Comparison of ENCODE assay signal across 24 cellular contexts in genomic region chr7:66904063-66904593, GRCh38.
"Had no signal": no experiment of that assay in that cellular context is flagged by ENCODE, and none has a peak within 500 bp of the region (broad histone marks: within the 10 kb centered on the region; RNA-seq: fewer than 3 reads in every experiment).

No MANE protein-coding gene starts in this region.

- ATAC-seq: gastrocnemius medialis; heart left ventricle; left lobe of liver; naive thymus-derived CD4-positive, alpha-beta T cell; stimulated activated naive B cell treated with anti-CD40 and anti-IgM and Interleukin-4, amounts not matched to agents 10 μg/mL and 1 μg/mL and 100 μg/mL, for 72 hours had no signal

- H3K27me3 Mint-ChIP-seq: naive thymus-derived CD4-positive, alpha-beta T cell; stimulated activated naive B cell treated with anti-CD40 and anti-IgM and Interleukin-4, amounts not matched to agents 10 μg/mL and 1 μg/mL and 100 μg/mL, for 72 hours; stimulated activated naive CD8-positive, alpha-beta T cell treated with anti-CD3 and anti-CD28 coated beads, Interleukin-15, Interleukin-2, amounts not matched to agents 100 ng/mL and 50 ng/mL, for 24 hours had no signal

- H3K36me3 Mint-ChIP-seq: mesothelial cell of epicardium had no signal

- H3K36me3 ChIP-seq: neural progenitor cell, prostate gland, right atrium auricular region, uterus had no signal

- H3K4me1 ChIP-seq: gastrocnemius medialis, heart left ventricle, neural progenitor cell, prostate gland, right atrium auricular region, sigmoid colon, spleen, tibial nerve, upper lobe of left lung, uterus had no signal

- FAIRE-seq: colon, kidney had no signal

- H3K4me1 Mint-ChIP-seq: mesothelial cell of epicardium, nephron, neural progenitor cell had no signal

- H3K4me3 ChIP-seq: dorsolateral prefrontal cortex, gastrocnemius medialis, heart left ventricle, hepatocyte, neural progenitor cell, prostate gland, right atrium auricular region, sigmoid colon, spleen, thoracic aorta, tibial nerve, upper lobe of left lung, uterus had no signal

- H3K27ac Mint-ChIP-seq: mesothelial cell of epicardium, nephron had no signal

- H2AFZ ChIP-seq: hepatocyte, neural progenitor cell had no signal

- H3K4me3 Mint-ChIP-seq: mesothelial cell of epicardium; naive thymus-derived CD4-positive, alpha-beta T cell; nephron; neural progenitor cell; stimulated activated naive B cell treated with anti-CD40 and anti-IgM and Interleukin-4, amounts not matched to agents 10 μg/mL and 1 μg/mL and 100 μg/mL, for 72 hours; stimulated activated naive CD8-positive, alpha-beta T cell treated with anti-CD3 and anti-CD28 coated beads, Interleukin-15, Interleukin-2, amounts not matched to agents 100 ng/mL and 50 ng/mL, for 24 hours had no signal

- H3K27ac ChIP-seq: dorsolateral prefrontal cortex, gastrocnemius medialis, heart left ventricle, hepatocyte, neural progenitor cell, prostate gland, right atrium auricular region, sigmoid colon, spleen, thoracic aorta, tibial nerve, upper lobe of left lung, uterus had no signal

- DNase-seq: dorsolateral prefrontal cortex; effector CD4-positive, alpha-beta T cell; gastrocnemius medialis; kidney; mesenchymal stem cell; naive thymus-derived CD4-positive, alpha-beta T cell; sigmoid colon; spleen; stimulated activated CD4-positive, alpha-beta T cell treated with anti-CD3 and anti-CD28 coated beads, Interleukin-4, amount 100 ng/mL, for 4 hours; stimulated activated naive B cell treated with anti-CD40 and anti-IgM and Interleukin-4, amounts not matched to agents 10 μg/mL and 1 μg/mL and 100 μg/mL, for 72 hours; uterus had no signal

- H3K27me3 ChIP-seq: dorsolateral prefrontal cortex, gastrocnemius medialis, heart left ventricle, hepatocyte, neural progenitor cell, right atrium auricular region, sigmoid colon, spleen, tibial nerve, upper lobe of left lung, uterus had no signal

- H3K9me3 Mint-ChIP-seq: mesothelial cell of epicardium; nephron; neural progenitor cell; stimulated activated naive B cell treated with anti-CD40 and anti-IgM and Interleukin-4, amounts not matched to agents 10 μg/mL and 1 μg/mL and 100 μg/mL, for 72 hours; stimulated activated naive CD8-positive, alpha-beta T cell treated with anti-CD3 and anti-CD28 coated beads, Interleukin-15, Interleukin-2, amounts not matched to agents 100 ng/mL and 50 ng/mL, for 24 hours had no signal

- H3K4me2 ChIP-seq: hepatocyte, neural progenitor cell had no signal

- H3K79me2 ChIP-seq: hepatocyte had no signal

- H3K9me3 ChIP-seq: gastrocnemius medialis, heart left ventricle, prostate gland, right atrium auricular region, sigmoid colon, spleen, thoracic aorta, tibial nerve, upper lobe of left lung, uterus had no signal
